Comparison of ENCODE assay signal across 27 cellular contexts in genomic region chr12:76409074-76409473, GRCh38.
"Had no signal": no experiment of that assay in that cellular context is flagged by ENCODE, and none has a peak within 500 bp of the region (broad histone marks: within the 10 kb centered on the region; RNA-seq: fewer than 3 reads in every experiment).

No MANE protein-coding gene starts in this region.

- H3K27me3 Mint-ChIP-seq: naive thymus-derived CD8-positive, alpha-beta T cell; stimulated activated memory B cell treated with anti-CD40 and anti-IgM and Interleukin-4, amounts not matched to agents 10 μg/mL and 1 μg/mL and 100 μg/mL, for 72 hours had no signal

- H3K9me3 ChIP-seq: lower lobe of right lung, pancreas, prostate gland, stomach, testis, thyroid gland, transverse colon, upper lobe of left lung, vagina had no signal

- H3K27me3 ChIP-seq: hepatocyte, pancreas, stomach, testis, thyroid gland, transverse colon, upper lobe of left lung, vagina had no signal

- H3K9me3 Mint-ChIP-seq: naive thymus-derived CD8-positive, alpha-beta T cell; stimulated activated memory B cell treated with anti-CD40 and anti-IgM and Interleukin-4, amounts not matched to agents 10 μg/mL and 1 μg/mL and 100 μg/mL, for 72 hours had no signal

- H3K4me3 ChIP-seq: hepatocyte, lower lobe of right lung, pancreas, prostate gland, skin epidermis, stomach, testis, thyroid gland, transverse colon, upper lobe of left lung, vagina had no signal

- H3K36me3 ChIP-seq: lower lobe of right lung, pancreas, prostate gland, stomach, thyroid gland, transverse colon, upper lobe of left lung, vagina had no signal

- ATAC-seq: left cardiac atrium; left lobe of liver; lower lobe of right lung; naive thymus-derived CD8-positive, alpha-beta T cell; pancreas; right cardiac atrium; sciatic nerve; stimulated activated memory B cell treated with anti-CD40 and anti-IgM and Interleukin-4, amounts not matched to agents 10 μg/mL and 1 μg/mL and 100 μg/mL, for 72 hours; stimulated activated naive CD8-positive, alpha-beta T cell treated with anti-CD3 and anti-CD28 coated beads, Interleukin-15, Interleukin-2, amounts not matched to agents 100 U/mL and 50 U/mL, for 24 hours had no signal

- H3K4me1 ChIP-seq: lower lobe of right lung, pancreas, prostate gland, stomach, testis, thyroid gland, transverse colon, upper lobe of left lung, vagina had no signal

- H3K4me3 Mint-ChIP-seq: naive thymus-derived CD8-positive, alpha-beta T cell; stimulated activated memory B cell treated with anti-CD40 and anti-IgM and Interleukin-4, amounts not matched to agents 10 μg/mL and 1 μg/mL and 100 μg/mL, for 72 hours had no signal

- DNase-seq: kidney glomerular epithelial cell; left cardiac atrium; lower lobe of right lung; mammary epithelial cell; mesenchymal stem cell; naive thymus-derived CD8-positive, alpha-beta T cell; nucleus accumbens; pancreas; posterior cingulate gyrus; retina; right cardiac atrium; stimulated activated CD4-positive, alpha-beta T cell treated with anti-CD3 and anti-CD28 coated beads, Interleukin-12 subunit alpha, Interleukin-12 subunit beta, amount 100 ng/mL, for 4 hours; stimulated activated CD4-positive, alpha-beta T cell treated with anti-CD3 and anti-CD28 coated beads, Interleukin-15, amount 100 ng/mL, for 24 hours; stimulated activated CD4-positive, alpha-beta T cell treated with anti-CD3 and anti-CD28 coated beads, Interleukin-4, amount 100 ng/mL, for 24 hours; stimulated activated naive CD8-positive, alpha-beta T cell treated with anti-CD3 and anti-CD28 coated beads, Interleukin-15, Interleukin-2, amounts not matched to agents 100 U/mL and 50 U/mL, for 24 hours; stomach; testis; thyroid gland; transverse colon; upper lobe of left lung had no signal

- H3K27ac ChIP-seq: hepatocyte, lower lobe of right lung, pancreas, prostate gland, skin epidermis, stomach, testis, thyroid gland, transverse colon, upper lobe of left lung, vagina had no signal

- H3K27ac Mint-ChIP-seq: stimulated activated memory B cell treated with anti-CD40 and anti-IgM and Interleukin-4, amounts not matched to agents 10 μg/mL and 1 μg/mL and 100 μg/mL, for 72 hours had no signal
